In genomic region chr4:140497428-140497775, GRCh38 we compare ENCODE assay signal across 16 cellular contexts. TPM values are rescaled to one million over a fixed set of nuclear protein-coding genes. Genes with fewer than 3 reads are reported as not detected.
A peak's percentile ranks its signal among the peaks of the same experiment; 100 is the strongest.
DNase-seq lines count a peak whose midpoint lies in the region; ATAC-seq, FAIRE-seq and TF ChIP-seq lines count a peak whose summit lies in the region.
"Had no signal": no experiment of that assay in that cellular context is flagged by ENCODE, and none has a peak within 500 bp of the region (broad histone marks: within the 10 kb centered on the region; RNA-seq: fewer than 3 reads in every experiment).

No MANE protein-coding gene starts in this region.

- H3K27me3 ChIP-seq in CD8-positive, alpha-beta memory T cell (ENCODE audit: insufficient read depth, low read length, poor library complexity, severe bottlenecking), result peaks cover 14% of the 10 kb centered on the region
- H3K27me3 ChIP-seq in IMR-90 (ENCODE audit: control insufficient read depth, insufficient read depth, low read length) (peaks cover 44% of the 10 kb centered on the region), esophagus muscularis mucosa (peaks cover 5 to 36% (median 15%) of the 10 kb centered on the region in 4 donors), adrenal gland (peaks cover 57% of the 10 kb centered on the region), HAP-1 (ENCODE audit: low read depth) (peaks cover 4% of the 10 kb centered on the region; the same call in 1 of the 2 replicates)
- H3K27me3 ChIP-seq in effector memory CD4-positive, alpha-beta T cell (replicated peaks; ENCODE audit: control insufficient read depth, insufficient read depth, low read length, poor library complexity, severe bottlenecking), result peaks cover 25% of the 10 kb centered on the region

- H3K9me1 ChIP-seq in IMR-90 (ENCODE audit: insufficient read depth, low read length), result no peaks in the 10 kb centered on the region

- no peak overlapping the region for H3K56ac ChIP-seq in IMR-90 (ENCODE audit: extremely low read depth, insufficient read depth, low read length)

- H3K18ac ChIP-seq in IMR-90 (ENCODE audit: low read depth, low read length), result no peak overlapping the region

- H3K36me3 ChIP-seq in CD8-positive, alpha-beta memory T cell (ENCODE audit: insufficient read depth, low read length), result no peaks in the 10 kb centered on the region
- H3K36me3 ChIP-seq in IMR-90 (ENCODE audit: control insufficient read depth, insufficient read depth, low read length) (no peaks in the 10 kb centered on the region), esophagus muscularis mucosa (no peaks in the 10 kb centered on the region), kidney (ENCODE audit: control insufficient read depth in 1 of 2, insufficient read depth in 2 of 2, low read length in 2 of 2) (no peaks in the 10 kb centered on the region), adrenal gland (replicated peaks in 1 of 2) (no peaks in the 10 kb centered on the region), HAP-1 (replicated peaks) (no peaks in the 10 kb centered on the region)
- no peaks in the 10 kb centered on the region for H3K36me3 ChIP-seq in effector memory CD4-positive, alpha-beta T cell (ENCODE audit: control insufficient read depth, insufficient read depth, low read length)

- intact Hi-C loops in IMR-90 (cut with micrococcal nuclease), result no loop called here
- intact Hi-C loops in esophagus muscularis mucosa (cut with DNase I), result no loop called here
- intact Hi-C loops in kidney (cut with DNase I), result no loop called here
- intact Hi-C loops in adrenal gland (cut with DNase I), result no loop called here

- TF ChIP-seq CTCF in IMR-90 (conservative IDR thresholded peaks at IDR 0.05; ENCODE audit: low read depth, low read length) (no peak), esophagus muscularis mucosa (IDR thresholded peaks at IDR 0.05) (no peak), neural crest cell (conservative IDR thresholded peaks at IDR 0.05) (no peak), kidney (IDR thresholded peaks at IDR 0.05; ENCODE audit: borderline replicate concordance, extremely low read depth, insufficient read depth) (no peak), adrenal gland (IDR thresholded peaks at IDR 0.05) (no peak)

- peak overlapping the region; percentile 13 for H2AFZ ChIP-seq in IMR-90 (replicated peaks; ENCODE audit: low read length, poor library complexity)

- no peak overlapping the region for H2BK5ac ChIP-seq in IMR-90 (ENCODE audit: low read depth, low read length, poor library complexity, severe bottlenecking)

- H3K14ac ChIP-seq in IMR-90 (replicated peaks; ENCODE audit: low read depth, low read length), result no peak overlapping the region

- POLR2A ChIA-PET in CD8-positive, alpha-beta memory T cell (lab: Charles Lee), result no interaction called here
- POLR2A ChIA-PET in IMR-90 (lab: Charles Lee; ENCODE audit: unreplicated experiment), result no interaction called here

- H3K4me1 ChIP-seq in CD8-positive, alpha-beta memory T cell (ENCODE audit: insufficient read depth, low read length), result no peaks in the 10 kb centered on the region
- H3K4me1 ChIP-seq in IMR-90 (ENCODE audit: control insufficient read depth, insufficient read depth, low read length), result no peaks in the 10 kb centered on the region
- peaks cover 0 to 10% (median 8%) of the 10 kb centered on the region in 4 donors for H3K4me1 ChIP-seq in esophagus muscularis mucosa
- no peaks in the 10 kb centered on the region for H3K4me1 ChIP-seq in kidney (ENCODE audit: control insufficient read depth in 1 of 2, insufficient read depth in 1 of 2, low read depth in 1 of 2, low read length in 2 of 2)
- H3K4me1 ChIP-seq in adrenal gland (replicated peaks in 1 of 2), result no peaks in the 10 kb centered on the region
- H3K4me1 ChIP-seq in HAP-1, result no peaks in the 10 kb centered on the region
- H3K4me1 ChIP-seq in effector memory CD4-positive, alpha-beta T cell (ENCODE audit: control insufficient read depth, insufficient read depth, low read length, poor library complexity, severe bottlenecking), result peaks cover 3% of the 10 kb centered on the region

- peaks cover 4 to 10% (median 6%) of the 10 kb centered on the region in 3 donors for H3K4me1 Mint-ChIP-seq in CD8-positive, alpha-beta memory T cell
- H3K4me1 Mint-ChIP-seq in neural crest cell, result peaks cover 4% of the 10 kb centered on the region

- dilution Hi-C loops in IMR-90 (cut with HindIII; ENCODE audit: low sequenced_read_pairs, unreplicated experiment), result no loop called here

- H2BK15ac ChIP-seq in IMR-90 (ENCODE audit: low read depth, low read length), result no peak overlapping the region

- WGBS in IMR-90 (ENCODE audit: extremely low coverage in 2 of 2, insufficient read length in 1 of 2), 2 experiments, result 93% methylated on average over 3 of the region's 11 CpGs; no CpG with 5 or more reads in 1 of the 2 experiments
- 82% methylated on average over 11 of the region's 11 CpGs for WGBS in esophagus muscularis mucosa
- WGBS in adrenal gland, 4 donors, result 85 to 91% (median 87%) methylated on average over 11 of the region's 11 CpGs

- no peak for TF ChIP-seq EP300 in esophagus muscularis mucosa (IDR thresholded peaks at IDR 0.05)

- H3K79me1 ChIP-seq in IMR-90 (ENCODE audit: low read depth in 1 of 2, low read length in 2 of 2), result no peaks in the 10 kb centered on the region

- H3K27ac ChIP-seq in CD8-positive, alpha-beta memory T cell (ENCODE audit: low read depth, low read length), result no peak overlapping the region
- no peak overlapping the region for H3K27ac ChIP-seq in IMR-90 (ENCODE audit: insufficient read depth, low read length)
- no peak overlapping the region for H3K27ac ChIP-seq in esophagus muscularis mucosa (replicated peaks in 1 of 4)
- H3K27ac ChIP-seq in kidney (ENCODE audit: low read depth in 2 of 2, low read length in 2 of 2), result no peak overlapping the region
- no peak overlapping the region for H3K27ac ChIP-seq in adrenal gland
- no peak overlapping the region for H3K27ac ChIP-seq in effector memory CD4-positive, alpha-beta T cell (ENCODE audit: insufficient read depth, low read length, poor library complexity, severe bottlenecking)

- no peak overlapping the region for H2BK20ac ChIP-seq in IMR-90 (ENCODE audit: low read depth, low read length)

- no peaks in the 10 kb centered on the region for H3K9me3 Mint-ChIP-seq in CD8-positive, alpha-beta memory T cell
- no peaks in the 10 kb centered on the region for H3K9me3 Mint-ChIP-seq in neural crest cell

- H4K20me1 ChIP-seq in IMR-90 (ENCODE audit: insufficient read depth, low read length), result no peaks in the 10 kb centered on the region

- H2AK5ac ChIP-seq in IMR-90 (ENCODE audit: low read depth, low read length), result no peak overlapping the region

- no peak overlapping the region for H3K4me3 ChIP-seq in CD8-positive, alpha-beta memory T cell (ENCODE audit: low read length)
- H3K4me3 ChIP-seq in IMR-90 (ENCODE audit: insufficient read depth, low read depth, low read length) (no peak overlapping the region), esophagus muscularis mucosa (peak overlapping the region; percentile 37 to 49 (median 40)), kidney (ENCODE audit: low read length in 2 of 2) (no peak overlapping the region), adrenal gland (peak overlapping the region in 1 of 4 donors; percentile 16), HAP-1 (no peak overlapping the region)
- no peak overlapping the region for H3K4me3 ChIP-seq in effector memory CD4-positive, alpha-beta T cell (ENCODE audit: insufficient read depth, low read depth, low read length, poor library complexity, severe bottlenecking)

- TF ChIP-seq POLR2A in IMR-90 (IDR thresholded peaks at IDR 0.05; ENCODE audit: low read depth, low read length), result no peak
- no peak for TF ChIP-seq POLR2A in esophagus muscularis mucosa (IDR thresholded peaks at IDR 0.05; ENCODE audit: low read depth)
- no peak for TF ChIP-seq POLR2A in adrenal gland (IDR thresholded peaks at IDR 0.05)

- no peak overlapping the region for H3K4me2 ChIP-seq in IMR-90 (ENCODE audit: low read depth, low read length)

- H4K5ac ChIP-seq in IMR-90 (ENCODE audit: low read depth, low read length), result no peak overlapping the region

- H3K9ac ChIP-seq in IMR-90 (ENCODE audit: low read depth, low read length), result no peak overlapping the region
- H3K9ac ChIP-seq in kidney (ENCODE audit: low read length in 2 of 2), result no peak overlapping the region

- peaks cover 0 to 3% (median 0%) of the 10 kb centered on the region in 3 donors for H3K36me3 Mint-ChIP-seq in CD8-positive, alpha-beta memory T cell
- H3K36me3 Mint-ChIP-seq in neural crest cell (ENCODE audit: low read depth), result no peaks in the 10 kb centered on the region

- no peak for DNase-seq in CD8-positive, alpha-beta memory T cell
- no peak for DNase-seq in IMR-90
- no peak for DNase-seq in esophagus muscularis mucosa (ENCODE audit: extremely low spot score)
- no peak for DNase-seq in neural crest cell (ENCODE audit: low read depth, low spot score)
- DNase-seq in kidney, result no peak
- DNase-seq in adrenal gland, result no peak
- no peak for DNase-seq in HAP-1 (ENCODE audit: low spot score in 2 of 2)
- no peak for DNase-seq in effector memory CD4-positive, alpha-beta T cell
- DNase-seq: effector CD4-positive, alpha-beta T cell; GOT3; hippocampal formation; KG1; NCI-H2081; occipital lobe; T-helper 9 cell had no signal

- H3K27ac Mint-ChIP-seq in CD8-positive, alpha-beta memory T cell, result no peak overlapping the region
- H3K27ac Mint-ChIP-seq in neural crest cell (ENCODE audit: unreplicated experiment), result no peak overlapping the region

- ATAC-seq in IMR-90 (ENCODE audit: low read depth), result no peak

- H2BK120ac ChIP-seq in IMR-90 (ENCODE audit: low read depth, low read length), result no peak overlapping the region

- H2AK9ac ChIP-seq in IMR-90 (replicated peaks; ENCODE audit: low read depth, low read length, poor library complexity), result no peak overlapping the region

- no peak overlapping the region for H3K4ac ChIP-seq in IMR-90 (ENCODE audit: low read depth, low read length)

- H3K27me3 Mint-ChIP-seq in CD8-positive, alpha-beta memory T cell, result peaks cover 33 to 73% of the 10 kb centered on the region in 2 donors
- peaks cover 62% of the 10 kb centered on the region for H3K27me3 Mint-ChIP-seq in neural crest cell (ENCODE audit: low read depth)

- H4K91ac ChIP-seq in IMR-90 (ENCODE audit: insufficient read depth, low read depth, low read length), result no peak overlapping the region

- in situ Hi-C loops in IMR-90 (cut with MboI; ENCODE audit: low sequenced_read_pairs) (no loop called here), HAP-1 (cut with MboI; ENCODE audit: low sequenced_read_pairs) (no loop called here)

- CTCF ChIA-PET in CD8-positive, alpha-beta memory T cell (lab: Charles Lee), result no interaction called here
- CTCF ChIA-PET in IMR-90 (lab: Yijun Ruan, JAX), result no interaction called here

- H3K23ac ChIP-seq in IMR-90 (ENCODE audit: low read depth, low read length), result no peak overlapping the region

- BruUV-seq in IMR-90 (replicated peaks; lab: Mats Ljungman, UMichigan), result no TSS peak

- no peak for FAIRE-seq in kidney (lab: Jason Lieb, UNC)

- H3K9me3 ChIP-seq in CD8-positive, alpha-beta memory T cell (ENCODE audit: low read length), result no peaks in the 10 kb centered on the region
- H3K9me3 ChIP-seq in IMR-90 (ENCODE audit: control insufficient read depth, insufficient read depth, low read length) (no peaks in the 10 kb centered on the region), esophagus muscularis mucosa (no peaks in the 10 kb centered on the region), kidney (ENCODE audit: control insufficient read depth in 1 of 2, low read length in 2 of 2) (no peaks in the 10 kb centered on the region), adrenal gland (replicated peaks in 1 of 3) (no peaks in the 10 kb centered on the region), HAP-1 (no peaks in the 10 kb centered on the region)
- H3K9me3 ChIP-seq in effector memory CD4-positive, alpha-beta T cell (ENCODE audit: control insufficient read depth, low read length), result no peaks in the 10 kb centered on the region

- H4K8ac ChIP-seq in IMR-90 (ENCODE audit: low read depth in 2 of 2, low read length in 2 of 2), result no peak overlapping the region

- TF ChIP-seq RAD21 in IMR-90 (IDR thresholded peaks at IDR 0.05; ENCODE audit: low read length), result no peak

- peak overlapping the region in 4 of 7 donors; percentile 13 to 51 (median 32) for H3K4me3 Mint-ChIP-seq in CD8-positive, alpha-beta memory T cell
- H3K4me3 Mint-ChIP-seq in neural crest cell, result peak overlapping the region; percentile 74

RNA-seq across cellular contexts. Expression of gene MGAT4D, which starts 0.7 kb away (rescaled TPM):
- not detected for total RNA-seq in CD8-positive, alpha-beta memory T cell
- polyA plus RNA-seq in CD8-positive, alpha-beta memory T cell, result not detected
- total RNA-seq in IMR-90 (2012; rRNA removed) (not detected in 2 replicates), esophagus muscularis mucosa (not detected), neural crest cell (not detected in 2 replicates), kidney (not detected), adrenal gland (not detected)
- polyA plus RNA-seq in IMR-90 (2012; rRNA removed) (not detected in 2 replicates), kidney (ENCODE audit: insufficient read depth, low read depth, low replicate concordance) (not detected), adrenal gland (not detected)
- not detected in 2 replicates for polyA plus RNA-seq in IMR-90 (2012; cell fraction: cytosol; rRNA removed)
- polyA plus RNA-seq in IMR-90 (2012; cell fraction: nucleus; rRNA removed; ENCODE audit: low replicate concordance), result not detected in 2 replicates
- total RNA-seq: occipital lobe had no signal
- polyA plus RNA-seq: thymus had no signal

RNA-seq across cellular contexts. Expression of gene ELMOD2, which starts 26.6 kb away (rescaled TPM):
- 10 to 100 TPM; 15.3 to 18.4 TPM for total RNA-seq in CD8-positive, alpha-beta memory T cell
- 12.6 TPM for polyA plus RNA-seq in CD8-positive, alpha-beta memory T cell
- total RNA-seq in IMR-90 (2012; rRNA removed), result 10.6 and 30.0 TPM in 2 replicates
- 5.1 and 7.3 TPM in 2 replicates for polyA plus RNA-seq in IMR-90 (2012; rRNA removed)
- 1.4 and 2.9 TPM in 2 replicates for polyA plus RNA-seq in IMR-90 (2012; cell fraction: cytosol; rRNA removed)
- 3.1 and 7.0 TPM in 2 replicates for polyA plus RNA-seq in IMR-90 (2012; cell fraction: nucleus; rRNA removed; ENCODE audit: low replicate concordance)
- 10 to 100 TPM; 11.2 to 16.2 (median 15.1) TPM for total RNA-seq in esophagus muscularis mucosa
- total RNA-seq in neural crest cell, result 49.1 and 52.3 TPM in 2 replicates
- total RNA-seq in kidney, result 25.6 TPM
- 13.3 TPM for polyA plus RNA-seq in kidney (ENCODE audit: insufficient read depth, low read depth, low replicate concordance)
- 10 to 100 TPM; 13.3 to 36.6 (median 32.9) TPM for total RNA-seq in adrenal gland
- polyA plus RNA-seq in adrenal gland, result 10 to 100 TPM; 16.1 to 48.5 (median 20.4) TPM

Comparison
In these comparisons a context has a peak if more than half of its experiments do, and no peak if none do; other contexts are left out.
1. H3K4me3 ChIP-seq: peak in esophagus muscularis mucosa (4 of 4); none in CD8-positive, alpha-beta memory T cell (single experiment), IMR-90 (single experiment), kidney (0 of 2), HAP-1 (single experiment) and effector memory CD4-positive, alpha-beta T cell (single experiment).